Comparison of ENCODE assay signal across 8 cellular contexts in genomic region chr4:139814285-139815015, GRCh38.
DNase-seq lines count a peak whose midpoint lies in the region; ATAC-seq and TF ChIP-seq lines count a peak whose summit lies in the region.

No MANE protein-coding gene starts in this region.

- H3K27me3 ChIP-seq in ovary = no peaks in the 10 kb centered on the region

- H3K4me1 Mint-ChIP-seq in stimulated activated memory B cell treated with anti-CD40 and anti-IgM and Interleukin-4, amounts not matched to agents 10 μg/mL and 1 μg/mL and 100 μg/mL, for 72 hours = no peaks in the 10 kb centered on the region

- H3K4me3 Mint-ChIP-seq in stimulated activated memory B cell treated with anti-CD40 and anti-IgM and Interleukin-4, amounts not matched to agents 10 μg/mL and 1 μg/mL and 100 μg/mL, for 72 hours = no peak overlapping the region

- no peak overlapping the region for H3K4me3 ChIP-seq in fibroblast of pulmonary artery (replicated peaks; ENCODE audit: low read depth, low read length)
- H3K4me3 ChIP-seq in ovary = no peak overlapping the region
- H3K4me3 ChIP-seq in foreskin fibroblast (ENCODE audit: low read depth in 1 of 2, low read length in 2 of 2) = no peak overlapping the region

- no peaks in the 10 kb centered on the region for H3K36me3 ChIP-seq in ovary

- H3K4me1 ChIP-seq in ovary (ENCODE audit: insufficient read depth) = peaks cover 13% of the 10 kb centered on the region

- no peak overlapping the region for H3K27ac Mint-ChIP-seq in stimulated activated memory B cell treated with anti-CD40 and anti-IgM and Interleukin-4, amounts not matched to agents 10 μg/mL and 1 μg/mL and 100 μg/mL, for 72 hours

- DNase-seq in EH (ENCODE audit: low read depth) (peak; percentile 61), NCI-H748 treated with DMSO at 0.1 percent for 48 hours (lab: John Stamatoyannopoulos, UW) (peak; percentile 41), fibroblast of pulmonary artery (ENCODE audit: low read depth) (peak; percentile 65), ovary (peak in 4 of 5 donors; percentile 31 to 60 (median 46)), COLO829 (ENCODE audit: low spot score) (no peak), foreskin fibroblast (no peak)

- no peak for TF ChIP-seq POLR2A in ovary (IDR thresholded peaks at IDR 0.05)

- H3K27me3 Mint-ChIP-seq in stimulated activated memory B cell treated with anti-CD40 and anti-IgM and Interleukin-4, amounts not matched to agents 10 μg/mL and 1 μg/mL and 100 μg/mL, for 72 hours = peaks cover 5% of the 10 kb centered on the region

- no peaks in the 10 kb centered on the region for H3K36me3 Mint-ChIP-seq in stimulated activated memory B cell treated with anti-CD40 and anti-IgM and Interleukin-4, amounts not matched to agents 10 μg/mL and 1 μg/mL and 100 μg/mL, for 72 hours

- intact Hi-C loops in ovary (cut with DNase I) = loop anchor here in 1 of 4 donors (10.0 kb wide), 1 partner anchor 340 kb away; the partner anchor contains the start of gene MAML3

- TF ChIP-seq CTCF in fibroblast of pulmonary artery (IDR thresholded peaks at IDR 0.05; ENCODE audit: low read length, missing control alignments) = no peak
- TF ChIP-seq CTCF in ovary (IDR thresholded peaks at IDR 0.05) = no peak
- no peak for TF ChIP-seq CTCF in foreskin fibroblast (IDR thresholded peaks at IDR 0.05; ENCODE audit: low read depth, low read length)

- ATAC-seq in GM21717 (IDR thresholded peaks at IDR 0.05; ENCODE audit: unreplicated experiment) = no peak
- ATAC-seq in stimulated activated memory B cell treated with anti-CD40 and anti-IgM and Interleukin-4, amounts not matched to agents 10 μg/mL and 1 μg/mL and 100 μg/mL, for 72 hours = no peak

- no peaks in the 10 kb centered on the region for H3K9me3 ChIP-seq in ovary

- no peaks in the 10 kb centered on the region for H3K9me3 Mint-ChIP-seq in stimulated activated memory B cell treated with anti-CD40 and anti-IgM and Interleukin-4, amounts not matched to agents 10 μg/mL and 1 μg/mL and 100 μg/mL, for 72 hours

- H3K27ac ChIP-seq in ovary = peak overlapping the region in 1 of 2 donors; percentile 83

- 25 to 34% (median 33%) methylated on average over 9 of the region's 9 CpGs for WGBS in ovary, 3 donors

- no peak for TF ChIP-seq EP300 in ovary (IDR thresholded peaks at IDR 0.05)

Comparison
In these comparisons a context has a peak if more than half of its experiments do, and no peak if none do; other contexts are left out.
1. DNase-seq: peak in EH (single experiment), NCI-H748 treated with DMSO at 0.1 percent for 48 hours (single experiment), fibroblast of pulmonary artery (single experiment) and ovary (4 of 5); none in COLO829 (single experiment) and foreskin fibroblast (0 of 2).